24 cellular contexts compared by ENCODE assay signal in the genomic region with DNA sequence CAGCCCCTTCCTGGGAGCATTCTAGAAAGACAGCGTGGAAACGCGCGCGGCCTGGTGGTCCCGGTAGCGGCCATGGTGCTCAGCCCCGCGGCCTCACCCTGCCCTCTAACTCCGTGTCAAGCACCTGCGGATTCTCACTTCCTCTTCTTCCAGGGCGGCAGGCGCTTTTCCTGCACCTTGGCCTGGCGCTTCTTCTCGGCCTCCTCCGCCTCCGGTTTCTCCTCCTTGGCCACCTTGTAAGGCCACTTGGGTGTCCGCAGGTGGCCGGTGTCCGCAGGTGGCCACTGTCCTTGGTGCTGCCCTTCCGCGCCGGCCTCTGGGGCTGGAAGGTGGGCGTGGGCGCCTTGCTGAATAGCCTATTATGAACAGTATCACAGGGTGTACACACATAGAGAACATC. TPM values are rescaled to one million over a fixed set of nuclear protein-coding genes. Genes with fewer than 3 reads are reported as not detected.
"Had no signal": no experiment of that assay in that cellular context is flagged by ENCODE, and none has a peak within 500 bp of the region (broad histone marks: within the 10 kb centered on the region; RNA-seq: fewer than 3 reads in every experiment).

No MANE protein-coding gene starts in this region.

RNA-seq across cellular contexts. Expression of a gene that starts 15.1 kb away (rescaled TPM):
- total RNA-seq: hepatocyte; kidney epithelial cell; left cardiac atrium; left colon; left lobe of liver; left lung; left ventricle myocardium inferior; left ventricle myocardium superior; liver; lower leg skin; lower lobe of right lung; lung; lung microvascular endothelial cell; mammary epithelial cell; mesenteric fat pad; mesothelial cell of epicardium; mononuclear cell; mucosa of descending colon; mucosa of gallbladder; myocyte; naive thymus-derived CD4-positive, alpha-beta T cell; naive thymus-derived CD8-positive, alpha-beta T cell had no signal
- polyA plus RNA-seq: hepatocyte; immature natural killer cell; keratinocyte; liver; lung; mammary epithelial cell; naive thymus-derived CD4-positive, alpha-beta T cell; naive thymus-derived CD8-positive, alpha-beta T cell had no signal
